ENCODE assay signal across 8 cellular contexts in genomic region chr9:93059097-93059959, GRCh38. TPM values are rescaled to one million over a fixed set of nuclear protein-coding genes. Genes with fewer than 3 reads are reported as not detected.
DNase-seq lines count a peak whose midpoint lies in the region; ATAC-seq, FAIRE-seq and TF ChIP-seq lines count a peak whose summit lies in the region.

No MANE protein-coding gene starts in this region.

- no peaks in the 10 kb centered on the region for H3K4me1 ChIP-seq in aorta (ENCODE audit: control insufficient read depth in 1 of 2, insufficient read depth in 2 of 2, low read length in 2 of 2)

- H3K36me3 Mint-ChIP-seq in activated naive CD8-positive, alpha-beta T cell treated with anti-CD3 and anti-CD28 coated beads, Interleukin-2, amount 50 U/mL, for 24 hours (ENCODE audit: low read depth) = no peaks in the 10 kb centered on the region

- H3K27me3 Mint-ChIP-seq in activated naive CD8-positive, alpha-beta T cell treated with anti-CD3 and anti-CD28 coated beads, Interleukin-2, amount 50 U/mL, for 24 hours = no peaks in the 10 kb centered on the region

- intact Hi-C loops in aorta (cut with DNase I) = loop anchor here in 1 of 2 donors (10.0 kb wide), 1 partner anchor 185 kb away; the partner anchor contains the start of gene ZNF484

- no peaks in the 10 kb centered on the region for H3K36me3 ChIP-seq in aorta (ENCODE audit: control insufficient read depth in 1 of 2, insufficient read depth in 2 of 2, low read length in 1 of 2)

- peak overlapping the region; percentile 87 for H3K4me3 Mint-ChIP-seq in activated naive CD8-positive, alpha-beta T cell treated with anti-CD3 and anti-CD28 coated beads, Interleukin-2, amount 50 U/mL, for 24 hours

- H3K4me1 Mint-ChIP-seq in activated naive CD8-positive, alpha-beta T cell treated with anti-CD3 and anti-CD28 coated beads, Interleukin-2, amount 50 U/mL, for 24 hours = peaks cover 63% of the 10 kb centered on the region

- no peak for TF ChIP-seq POLR2A in H54 (IDR thresholded peaks at IDR 0.05; ENCODE audit: low read depth, low read length)

- peak overlapping the region; percentile 45 to 51 for H3K4me3 ChIP-seq in aorta (ENCODE audit: low read length in 2 of 2)

- WGBS in aorta, 2 donors = 59 to 62% methylated on average over 42 to 46 of the region's 46 CpGs

- peak overlapping the region; percentile 87 for H3K27ac Mint-ChIP-seq in activated naive CD8-positive, alpha-beta T cell treated with anti-CD3 and anti-CD28 coated beads, Interleukin-2, amount 50 U/mL, for 24 hours

- peak; percentile 21 for ATAC-seq in GM19455 (IDR thresholded peaks at IDR 0.05; ENCODE audit: unreplicated experiment)
- ATAC-seq in activated naive CD8-positive, alpha-beta T cell treated with anti-CD3 and anti-CD28 coated beads, Interleukin-2, amount 50 U/mL, for 24 hours = peak; percentile 1
- ATAC-seq in aorta (ENCODE audit: low FRiP score) = no peak
- no peak for ATAC-seq in HG03342 (IDR thresholded peaks at IDR 0.05; ENCODE audit: unreplicated experiment)
- ATAC-seq in HG03442 (IDR thresholded peaks at IDR 0.05; ENCODE audit: unreplicated experiment) = no peak

- DNase-seq in Kasumi-1 (lab: John Stamatoyannopoulos, UW) (peak; percentile 17 to 29), medulla oblongata (ENCODE audit: extremely low spot score) (peak; percentile 22), aorta (no peak), H54 (ENCODE audit: insufficient read length, low spot score) (no peak)
- peak; percentile 37 for DNase-seq in activated naive CD8-positive, alpha-beta T cell treated with anti-CD3 and anti-CD28 coated beads, Interleukin-2, amount 50 U/mL, for 24 hours

- no peaks in the 10 kb centered on the region for H3K9me3 Mint-ChIP-seq in activated naive CD8-positive, alpha-beta T cell treated with anti-CD3 and anti-CD28 coated beads, Interleukin-2, amount 50 U/mL, for 24 hours

- H3K27me3 ChIP-seq in aorta (ENCODE audit: control insufficient read depth in 1 of 2, insufficient read depth in 2 of 2, low read length in 1 of 2) = no peaks in the 10 kb centered on the region

- H3K9me3 ChIP-seq in aorta (ENCODE audit: control insufficient read depth, low read length) = no peaks in the 10 kb centered on the region

- H3K27ac ChIP-seq in aorta (ENCODE audit: low read depth in 1 of 2, low read length in 2 of 2) = peak overlapping the region in 1 of 2 donors; percentile 7

- no peak for FAIRE-seq in H54 (lab: Jason Lieb, UNC)

RNA-seq across cellular contexts. Expression of gene SUSD3, which starts 0.8 kb away (rescaled TPM):
- total RNA-seq in aorta = 10 to 100 TPM in 1 of 2 donors, 1 to 10 TPM in 1; 3.8 to 10.3 TPM
- polyA plus RNA-seq in aorta = 1 to 10 TPM; 2.6 to 5.0 TPM

RNA-seq across cellular contexts. Expression of gene CARD19, which starts 36.7 kb away (rescaled TPM):
- total RNA-seq in aorta = 10 to 100 TPM; 47.7 to 50.5 TPM
- 10 to 100 TPM; 80.1 to 92.3 TPM for polyA plus RNA-seq in aorta

Comparison
In these comparisons a context has a peak if more than half of its experiments do, and no peak if none do; other contexts are left out.
1. ATAC-seq: peak in GM19455 (single experiment) and activated naive CD8-positive, alpha-beta T cell treated with anti-CD3 and anti-CD28 coated beads, Interleukin-2, amount 50 U/mL, for 24 hours (single experiment); none in aorta (single experiment), HG03342 (single experiment) and HG03442 (single experiment).
2. DNase-seq: peak in Kasumi-1 (2 of 2), activated naive CD8-positive, alpha-beta T cell treated with anti-CD3 and anti-CD28 coated beads, Interleukin-2, amount 50 U/mL, for 24 hours (single experiment) and medulla oblongata (single experiment); none in aorta (0 of 2) and H54 (single experiment).